21 cellular contexts compared by ENCODE assay signal in genomic region chr1:115466433-115466832, GRCh38.
DNase-seq lines count a peak whose midpoint lies in the region; ATAC-seq and TF ChIP-seq lines count a peak whose summit lies in the region.
"Had no signal": no experiment of that assay in that cellular context is flagged by ENCODE, and none has a peak within 500 bp of the region (broad histone marks: within the 10 kb centered on the region; RNA-seq: fewer than 3 reads in every experiment).

No MANE protein-coding gene starts in this region.

- H3K4me1 ChIP-seq in left ventricle myocardium inferior (peaks cover 3% of the 10 kb centered on the region), SK-N-SH (ENCODE audit: control insufficient read depth in 1 of 2, insufficient read depth in 2 of 2, low read depth in 1 of 2, low read length in 1 of 2) (peaks cover 8 to 9% of the 10 kb centered on the region in 2 experiments; a peak in 1 of 4 replicates)

- no peak overlapping the region for H3K9ac ChIP-seq in SK-N-SH

- 94% methylated on average over 2 of the region's 3 CpGs for WGBS in SK-N-SH (ENCODE audit: low lambda C conversion rate)

- H3K27ac ChIP-seq in left ventricle myocardium inferior (replicated peaks) (no peak overlapping the region), SK-N-SH (ENCODE audit: low read depth in 2 of 2, low read length in 1 of 2) (no peak overlapping the region)
- H3K27ac ChIP-seq: esophagus squamous epithelium, RWPE1 had no signal

- no peaks in the 10 kb centered on the region for H3K79me2 ChIP-seq in SK-N-SH (ENCODE audit: insufficient read depth)

- CTCF ChIA-PET in SK-N-SH (lab: Yijun Ruan, JAX), result interaction anchor here (0.6 to 10.5 kb wide), 13 partner anchors 40 to 486 kb away, joined by 3 to 280 read pairs (median 4); no protein-coding TSS in a partner anchor

- H3K27ac Mint-ChIP-seq in type B pancreatic cell, result no peak overlapping the region
- H3K27ac Mint-ChIP-seq in stimulated activated naive B cell treated with anti-CD40 and anti-IgM and Interleukin-4, amounts not matched to agents 10 μg/mL and 1 μg/mL and 100 μg/mL, for 72 hours, result no peak overlapping the region
- H3K27ac Mint-ChIP-seq: activated T-cell treated with anti-CD3 and anti-CD28 coated beads, Interleukin-2, amount 50 U/mL, for 72 hours; stimulated activated naive CD8-positive, alpha-beta T cell treated with anti-CD3 and anti-CD28 coated beads, Interleukin-15, amount 100 ng/mL, for 72 hours; T-helper 17 cell had no signal

- POLR2A ChIA-PET in SK-N-SH (lab: Yijun Ruan, JAX), result no interaction called here

- intact Hi-C loops in left ventricle myocardium inferior (cut with micrococcal nuclease), result no loop called here
- intact Hi-C loops in Right ventricle myocardium superior (cut with DNase I), result loop anchor here (5.0 to 10.0 kb wide), 3 partner anchors 122 to 329 kb away; no protein-coding TSS in a partner anchor

- peaks cover 14% of the 10 kb centered on the region for H3F3A ChIP-seq in SK-N-SH (replicated peaks; ENCODE audit: insufficient read depth)

- H3K9me3 ChIP-seq in left ventricle myocardium inferior (replicated peaks) (no peaks in the 10 kb centered on the region), SK-N-SH (no peaks in the 10 kb centered on the region)
- H3K9me3 ChIP-seq: esophagus squamous epithelium had no signal

- no peak for DNase-seq in left ventricle myocardium inferior
- no peak for DNase-seq in Right ventricle myocardium superior
- DNase-seq in SK-N-SH, result no peak
- DNase-seq in fibroblast of villous mesenchyme (ENCODE audit: low read depth), result peak; percentile 13
- DNase-seq in type B pancreatic cell (ENCODE audit: extremely low spot score, unreplicated experiment), result no peak
- no peak for DNase-seq in HuH-7 (ENCODE audit: low spot score)
- no peak for DNase-seq in left lobe of liver (ENCODE audit: low spot score)
- DNase-seq in stimulated activated naive B cell treated with anti-CD40 and anti-IgM and Interleukin-4, amounts not matched to agents 10 μg/mL and 1 μg/mL and 100 μg/mL, for 72 hours, result no peak
- DNase-seq: activated CD4-positive, alpha-beta T cell treated with anti-CD3 and anti-CD28 coated beads for 48 hours; activated T-cell treated with anti-CD3 and anti-CD28 coated beads, Interleukin-2, amount 50 U/mL, for 72 hours; AML-193; cortex of kidney; DND-41; esophagus squamous epithelium; NCI-H1694 treated with DMSO at 0.1 percent for 48 hours; stimulated activated naive CD8-positive, alpha-beta T cell treated with anti-CD3 and anti-CD28 coated beads, Interleukin-15, amount 100 ng/mL, for 72 hours; T-helper 17 cell had no signal

- H3K4me3 Mint-ChIP-seq in type B pancreatic cell, result no peak overlapping the region
- no peak overlapping the region for H3K4me3 Mint-ChIP-seq in stimulated activated naive B cell treated with anti-CD40 and anti-IgM and Interleukin-4, amounts not matched to agents 10 μg/mL and 1 μg/mL and 100 μg/mL, for 72 hours
- H3K4me3 Mint-ChIP-seq: activated T-cell treated with anti-CD3 and anti-CD28 coated beads, Interleukin-2, amount 50 U/mL, for 72 hours; stimulated activated naive CD8-positive, alpha-beta T cell treated with anti-CD3 and anti-CD28 coated beads, Interleukin-15, amount 100 ng/mL, for 72 hours; T-helper 17 cell had no signal

- no peaks in the 10 kb centered on the region for H3K36me3 Mint-ChIP-seq in type B pancreatic cell
- no peaks in the 10 kb centered on the region for H3K36me3 Mint-ChIP-seq in stimulated activated naive B cell treated with anti-CD40 and anti-IgM and Interleukin-4, amounts not matched to agents 10 μg/mL and 1 μg/mL and 100 μg/mL, for 72 hours

- H3K9me2 ChIP-seq in SK-N-SH, result no peaks in the 10 kb centered on the region

- TF ChIP-seq EP300 in SK-N-SH (IDR thresholded peaks at IDR 0.05; ENCODE audit: borderline replicate concordance in 1 of 2, low read depth in 1 of 2, low read length in 1 of 2), result no peak

- peaks cover 8% of the 10 kb centered on the region for H3K27me3 Mint-ChIP-seq in type B pancreatic cell
- H3K27me3 Mint-ChIP-seq in stimulated activated naive B cell treated with anti-CD40 and anti-IgM and Interleukin-4, amounts not matched to agents 10 μg/mL and 1 μg/mL and 100 μg/mL, for 72 hours, result no peaks in the 10 kb centered on the region
- H3K27me3 Mint-ChIP-seq: stimulated activated naive CD8-positive, alpha-beta T cell treated with anti-CD3 and anti-CD28 coated beads, Interleukin-15, amount 100 ng/mL, for 72 hours had no signal

- no peak overlapping the region for H2AFZ ChIP-seq in SK-N-SH (ENCODE audit: low read depth)

- H3K4me2 ChIP-seq in SK-N-SH, result no peak overlapping the region
- H3K4me2 ChIP-seq: smooth muscle cell had no signal

- no peaks in the 10 kb centered on the region for H3K9me3 Mint-ChIP-seq in type B pancreatic cell
- H3K9me3 Mint-ChIP-seq in stimulated activated naive B cell treated with anti-CD40 and anti-IgM and Interleukin-4, amounts not matched to agents 10 μg/mL and 1 μg/mL and 100 μg/mL, for 72 hours, result no peaks in the 10 kb centered on the region
- H3K9me3 Mint-ChIP-seq: activated T-cell treated with anti-CD3 and anti-CD28 coated beads, Interleukin-2, amount 50 U/mL, for 72 hours; stimulated activated naive CD8-positive, alpha-beta T cell treated with anti-CD3 and anti-CD28 coated beads, Interleukin-15, amount 100 ng/mL, for 72 hours had no signal

- H3K27me3 ChIP-seq in left ventricle myocardium inferior (ENCODE audit: low read depth) (no peaks in the 10 kb centered on the region), SK-N-SH (ENCODE audit: insufficient read depth) (no peaks in the 10 kb centered on the region)

- ATAC-seq in Right ventricle myocardium superior (ENCODE audit: poor library complexity), result no peak
- no peak for ATAC-seq in left lobe of liver
- no peak for ATAC-seq in stimulated activated naive B cell treated with anti-CD40 and anti-IgM and Interleukin-4, amounts not matched to agents 10 μg/mL and 1 μg/mL and 100 μg/mL, for 72 hours (replicated peaks)
- ATAC-seq: activated T-cell treated with anti-CD3 and anti-CD28 coated beads, Interleukin-2, amount 50 U/mL, for 72 hours; GM12878; stimulated activated naive CD8-positive, alpha-beta T cell treated with anti-CD3 and anti-CD28 coated beads, Interleukin-15, amount 100 ng/mL, for 72 hours; T-helper 17 cell had no signal

- H3K36me3 ChIP-seq in left ventricle myocardium inferior (no peaks in the 10 kb centered on the region), SK-N-SH (replicated peaks in 1 of 2; ENCODE audit: control insufficient read depth in 1 of 2, insufficient read depth in 2 of 2, low read length in 1 of 2) (no peaks in the 10 kb centered on the region)
- H3K36me3 ChIP-seq: esophagus squamous epithelium had no signal

- peaks cover 18% of the 10 kb centered on the region for H3K4me1 Mint-ChIP-seq in type B pancreatic cell (ENCODE audit: unreplicated experiment)
- H3K4me1 Mint-ChIP-seq in stimulated activated naive B cell treated with anti-CD40 and anti-IgM and Interleukin-4, amounts not matched to agents 10 μg/mL and 1 μg/mL and 100 μg/mL, for 72 hours, result peaks cover 4 to 9% of the 10 kb centered on the region in 2 donors

- H4K20me1 ChIP-seq in SK-N-SH (ENCODE audit: insufficient read depth), result no peaks in the 10 kb centered on the region

- H3K4me3 ChIP-seq in left ventricle myocardium inferior (no peak overlapping the region), SK-N-SH (ENCODE audit: low read depth in 2 of 2, low read length in 1 of 2) (no peak overlapping the region), fibroblast of villous mesenchyme (ENCODE audit: low read depth, low read length) (no peak overlapping the region)
- H3K4me3 ChIP-seq: esophagus squamous epithelium, GM12878, lung, smooth muscle cell had no signal

- TF ChIP-seq CTCF in left ventricle myocardium inferior (IDR thresholded peaks at IDR 0.05; ENCODE audit: borderline replicate concordance) (peak; percentile 11), SK-N-SH (IDR thresholded peaks at IDR 0.05) (peak; percentile 31), fibroblast of villous mesenchyme (IDR thresholded peaks at IDR 0.05; ENCODE audit: insufficient read depth, low read depth, low read length) (peak; percentile 36), type B pancreatic cell (conservative IDR thresholded peaks at IDR 0.05) (peak; percentile 21)

- TF ChIP-seq RAD21 in SK-N-SH (IDR thresholded peaks at IDR 0.05; ENCODE audit: low read length), result peak; percentile 31; the same call in 1 of the 2 replicates

TF ChIP-seq in SK-N-SH, 30 proteins besides CTCF, POLR2A, EP300 and RAD21:
- peak; percentile 31; the same call in 1 of the 2 replicates for TF ChIP-seq SMC3 (IDR thresholded peaks at IDR 0.05; ENCODE audit: low read depth, low read length)
- no peak for TF ChIP-seq TEAD4 (IDR thresholded peaks at IDR 0.05; ENCODE audit: borderline replicate concordance, insufficient read depth)
- TF ChIP-seq ELF1 (IDR thresholded peaks at IDR 0.05), result no peak
- no peak for TF ChIP-seq TCF12 (IDR thresholded peaks at IDR 0.05)
